In genomic region chr6:104229057-104229456, GRCh38 we compare ENCODE assay signal across 20 cellular contexts.
DNase-seq lines count a peak whose midpoint lies in the region; ATAC-seq and TF ChIP-seq lines count a peak whose summit lies in the region.
"Had no signal": no experiment of that assay in that cellular context is flagged by ENCODE, and none has a peak within 500 bp of the region (broad histone marks: within the 10 kb centered on the region; RNA-seq: fewer than 3 reads in every experiment).

No MANE protein-coding gene starts in this region.

- ATAC-seq in PC-3 (peak; percentile 93), heart right ventricle (no peak), HG02588 (IDR thresholded peaks at IDR 0.05; ENCODE audit: unreplicated experiment) (no peak)
- ATAC-seq: CD8-positive, alpha-beta T cell; effector memory CD8-positive, alpha-beta T cell; psoas muscle had no signal

- H3K36me3 ChIP-seq in PC-3 (ENCODE audit: low read depth, low read length) (no peaks in the 10 kb centered on the region), heart right ventricle (no peaks in the 10 kb centered on the region)
- no peaks in the 10 kb centered on the region for H3K36me3 ChIP-seq in effector memory CD4-positive, alpha-beta T cell (ENCODE audit: control insufficient read depth, insufficient read depth, low read length)
- H3K36me3 ChIP-seq: left ventricle myocardium inferior, thyroid gland had no signal

- POLR2A ChIA-PET in PC-3 (lab: Charles Lee; ENCODE audit: unreplicated experiment), result no interaction called here

- TF ChIP-seq CTCF in PC-3 (conservative IDR thresholded peaks at IDR 0.05; ENCODE audit: low read depth, low read length), result no peak; the same call in 1 of the 2 replicates
- no peak for TF ChIP-seq CTCF in heart right ventricle (IDR thresholded peaks at IDR 0.05)

- H3K9me3 ChIP-seq in PC-3 (ENCODE audit: low read length), result no peaks in the 10 kb centered on the region
- no peaks in the 10 kb centered on the region for H3K9me3 ChIP-seq in effector memory CD4-positive, alpha-beta T cell (ENCODE audit: control insufficient read depth, low read length)
- H3K9me3 ChIP-seq in heart right ventricle, result no peaks in the 10 kb centered on the region
- H3K9me3 ChIP-seq: psoas muscle, thyroid gland had no signal

- BruUV-seq in PC-3 (replicated peaks; lab: Mats Ljungman, UMichigan), result no TSS peak

- H3K27ac ChIP-seq in PC-3 (ENCODE audit: low read length) (peak overlapping the region; percentile 53), heart right ventricle (no peak overlapping the region)
- H3K27ac ChIP-seq in effector memory CD4-positive, alpha-beta T cell (ENCODE audit: insufficient read depth, low read length, poor library complexity, severe bottlenecking), result no peak overlapping the region
- H3K27ac ChIP-seq: left ventricle myocardium inferior, psoas muscle, skin epidermis, thyroid gland had no signal

- H3K9ac ChIP-seq in PC-3 (ENCODE audit: low read length), result no peak overlapping the region

- DNase-seq in NCI-H1092 treated with DMSO at 0.1 percent for 48 hours (lab: John Stamatoyannopoulos, UW), result peak; percentile 84
- DNase-seq in NCI-H2107 treated with DMSO at 0.1 percent for 48 hours (lab: John Stamatoyannopoulos, UW; ENCODE audit: unreplicated experiment), result peak; percentile 71
- peak; percentile 74 for DNase-seq in PC-3
- DNase-seq in effector memory CD4-positive, alpha-beta T cell, result no peak
- no peak for DNase-seq in activated effector memory CD4-positive, alpha-beta T cell treated with anti-CD3 and anti-CD28 coated beads, Interleukin-2, amount 50 U/mL, for 16 hours
- DNase-seq in heart right ventricle, result no peak
- DNase-seq: activated CD4-positive, alpha-beta T cell treated with anti-CD3 and anti-CD28 coated beads for 4 hours; activated naive CD8-positive, alpha-beta T cell treated with anti-CD3 and anti-CD28 coated beads for 36 hours; CD8-positive, alpha-beta T cell; effector memory CD8-positive, alpha-beta T cell; KBM-7; left ventricle myocardium inferior; NCI-H226; psoas muscle; SIG-M5; stimulated activated CD4-positive, alpha-beta T cell treated with anti-CD3 and anti-CD28 coated beads, Interleukin-2, amount 100 ng/mL, for 24 hours; stimulated activated naive CD4-positive, alpha-beta T cell treated with Interleukin-2 at 50 U/mL for 16 hours; thyroid gland had no signal

- 89 to 91% methylated on average over 3 of the region's 3 CpGs for WGBS in heart right ventricle, 2 donors

- H3K79me2 ChIP-seq in PC-3 (ENCODE audit: low read length), result no peaks in the 10 kb centered on the region

- intact Hi-C loops in PC-3 (cut with micrococcal nuclease) (loop anchor here (5.0 kb wide), 1 partner anchor 98 kb away; no protein-coding TSS in a partner anchor), heart right ventricle (cut with DNase I) (no loop called here)

- no peaks in the 10 kb centered on the region for H4K20me1 ChIP-seq in PC-3 (ENCODE audit: low read length)

- H3K4me1 ChIP-seq in PC-3 (ENCODE audit: insufficient read depth, low read length), result peaks cover 23% of the 10 kb centered on the region
- H3K4me1 ChIP-seq in effector memory CD4-positive, alpha-beta T cell (ENCODE audit: control insufficient read depth, insufficient read depth, low read length, poor library complexity, severe bottlenecking), result no peaks in the 10 kb centered on the region
- no peaks in the 10 kb centered on the region for H3K4me1 ChIP-seq in heart right ventricle
- H3K4me1 ChIP-seq: left ventricle myocardium inferior, psoas muscle, thyroid gland had no signal

- H3K4me3 ChIP-seq in PC-3 (ENCODE audit: low read length) (no peak overlapping the region), heart right ventricle (no peak overlapping the region)
- no peak overlapping the region for H3K4me3 ChIP-seq in effector memory CD4-positive, alpha-beta T cell (ENCODE audit: insufficient read depth, low read depth, low read length, poor library complexity, severe bottlenecking)
- H3K4me3 ChIP-seq: left ventricle myocardium inferior, psoas muscle, skin epidermis, thyroid gland had no signal

- peak overlapping the region; percentile 54 for H3K4me2 ChIP-seq in PC-3 (ENCODE audit: low read length)

- no peaks in the 10 kb centered on the region for H3K9me2 ChIP-seq in PC-3 (replicated peaks; ENCODE audit: low read length)

- no peak overlapping the region for H2AFZ ChIP-seq in PC-3 (ENCODE audit: low read length)

- H3F3A ChIP-seq in PC-3 (ENCODE audit: low read length, unreplicated experiment), result no peaks in the 10 kb centered on the region

- H3K27me3 ChIP-seq in PC-3 (ENCODE audit: low read length), result no peaks in the 10 kb centered on the region
- no peaks in the 10 kb centered on the region for H3K27me3 ChIP-seq in effector memory CD4-positive, alpha-beta T cell (replicated peaks; ENCODE audit: control insufficient read depth, insufficient read depth, low read length, poor library complexity, severe bottlenecking)
- no peaks in the 10 kb centered on the region for H3K27me3 ChIP-seq in heart right ventricle
- H3K27me3 ChIP-seq: thyroid gland had no signal

- CTCF ChIA-PET in PC-3 (lab: Charles Lee), result no interaction called here

Comparison
In these comparisons a context has a peak if more than half of its experiments do, and no peak if none do; other contexts are left out.
1. DNase-seq: peak in NCI-H1092 treated with DMSO at 0.1 percent for 48 hours (single experiment), NCI-H2107 treated with DMSO at 0.1 percent for 48 hours (single experiment) and PC-3 (single experiment); none in effector memory CD4-positive, alpha-beta T cell (0 of 3), activated effector memory CD4-positive, alpha-beta T cell treated with anti-CD3 and anti-CD28 coated beads, Interleukin-2, amount 50 U/mL, for 16 hours (single experiment) and heart right ventricle (0 of 2).